ENCODE assay signal across 22 cellular contexts in genomic region chr13:19362946-19363510, GRCh38.
"Had no signal": no experiment of that assay in that cellular context is flagged by ENCODE, and none has a peak within 500 bp of the region (broad histone marks: within the 10 kb centered on the region; RNA-seq: fewer than 3 reads in every experiment).

No MANE protein-coding gene starts in this region.

- DNase-seq: activated B cell treated with CpG ODN at 0.5 μM for 24 hours; activated CD4-positive, alpha-beta T cell treated with anti-CD3 and anti-CD28 coated beads for 36 hours; activated CD4-positive, alpha-beta T cell treated with anti-CD3 and anti-CD28 coated beads, Interleukin-2, amount 50 U/mL, for 4 hours; activated CD8-positive, alpha-beta memory T cell treated with anti-CD3 and anti-CD28 coated beads, Interleukin-2, amount 50 U/mL, for 48 hours; activated naive CD4-positive, alpha-beta T cell; activated T-cell treated with anti-CD3 and anti-CD28 coated beads, Interleukin-2, amount 50 U/mL, for 4 hours; adrenal gland; central memory CD4-positive, alpha-beta T cell; effector memory CD8-positive, alpha-beta T cell; hippocampal formation; kidney glomerular epithelial cell; left lung; mammary epithelial cell; naive thymus-derived CD8-positive, alpha-beta T cell; stimulated activated CD4-positive, alpha-beta T cell treated with anti-CD3 and anti-CD28 coated beads, Interleukin-15, amount 100 ng/mL, for 24 hours; stimulated activated naive B cell treated with anti-CD40 and anti-IgM and Interleukin-4, amounts not matched to agents 10 μg/mL and 1 μg/mL and 100 μg/mL, for 72 hours had no signal

- H3K9me3 Mint-ChIP-seq: activated T-cell treated with anti-CD3 and anti-CD28 coated beads, Interleukin-2, amount 50 U/mL, for 4 hours; activated T-helper 2 cell treated with anti-CD3 and anti-CD28 coated beads, Interferon-gamma antibody, Interleukin-2, Interleukin-4, amounts not matched to agents 10 μg/mL and 5 μg/mL and 100 μg/mL, durations not matched to agents 14 hours and 24 hours and 36 hours; effector memory CD8-positive, alpha-beta T cell had no signal

- H3K4me1 Mint-ChIP-seq: activated B cell treated with CpG ODN at 0.5 μM for 24 hours; mesothelial cell of epicardium; naive thymus-derived CD8-positive, alpha-beta T cell; stimulated activated naive B cell treated with anti-CD40 and anti-IgM and Interleukin-4, amounts not matched to agents 10 μg/mL and 1 μg/mL and 100 μg/mL, for 72 hours had no signal

- ATAC-seq: activated CD4-positive, alpha-beta T cell treated with anti-CD3 and anti-CD28 coated beads for 36 hours; activated T-cell treated with anti-CD3 and anti-CD28 coated beads, Interleukin-2, amount 50 U/mL, for 4 hours; effector memory CD8-positive, alpha-beta T cell; esophagus mucosa; left lung; naive thymus-derived CD8-positive, alpha-beta T cell; sciatic nerve; stimulated activated naive B cell treated with anti-CD40 and anti-IgM and Interleukin-4, amounts not matched to agents 10 μg/mL and 1 μg/mL and 100 μg/mL, for 72 hours had no signal

- H3K36me3 Mint-ChIP-seq: activated naive CD8-positive, alpha-beta T cell; naive thymus-derived CD8-positive, alpha-beta T cell; stimulated activated naive B cell treated with anti-CD40 and anti-IgM and Interleukin-4, amounts not matched to agents 10 μg/mL and 1 μg/mL and 100 μg/mL, for 72 hours; type B pancreatic cell had no signal

- H3K4me3 Mint-ChIP-seq: activated B cell treated with CpG ODN at 0.5 μM for 24 hours; activated CD4-positive, alpha-beta T cell treated with anti-CD3 and anti-CD28 coated beads for 36 hours; activated naive CD8-positive, alpha-beta T cell; activated T-cell treated with anti-CD3 and anti-CD28 coated beads, Interleukin-2, amount 50 U/mL, for 4 hours; effector memory CD8-positive, alpha-beta T cell; mesothelial cell of epicardium; naive thymus-derived CD8-positive, alpha-beta T cell; stimulated activated naive B cell treated with anti-CD40 and anti-IgM and Interleukin-4, amounts not matched to agents 10 μg/mL and 1 μg/mL and 100 μg/mL, for 72 hours; type B pancreatic cell had no signal

- H3K27ac Mint-ChIP-seq: activated B cell treated with CpG ODN at 0.5 μM for 24 hours; activated CD4-positive, alpha-beta T cell treated with anti-CD3 and anti-CD28 coated beads for 36 hours; activated naive CD8-positive, alpha-beta T cell; activated T-helper 2 cell treated with anti-CD3 and anti-CD28 coated beads, Interferon-gamma antibody, Interleukin-2, Interleukin-4, amounts not matched to agents 10 μg/mL and 5 μg/mL and 100 μg/mL, durations not matched to agents 14 hours and 24 hours and 36 hours; effector memory CD8-positive, alpha-beta T cell; mesothelial cell of epicardium; naive thymus-derived CD8-positive, alpha-beta T cell; stimulated activated naive B cell treated with anti-CD40 and anti-IgM and Interleukin-4, amounts not matched to agents 10 μg/mL and 1 μg/mL and 100 μg/mL, for 72 hours; type B pancreatic cell had no signal
